Comparison of ENCODE assay signal across 1 cellular context in genomic region chr7:72805526-72806494, GRCh38.
TF ChIP-seq lines count a peak whose summit lies in the region.

No MANE protein-coding gene starts in this region.

TF ChIP-seq in HepG2, 621 proteins besides CTCF, POLR2A, EP300 and RAD21 (continued from another document):
- TF ChIP-seq ZNF704 (CRISPR knock-in tag; IDR thresholded peaks at IDR 0.05; ENCODE audit: borderline replicate concordance) (no peak), ETV6 (CRISPR knock-in tag; conservative IDR thresholded peaks at IDR 0.05) (no peak), MEF2D (CRISPR knock-in tag; IDR thresholded peaks at IDR 0.05) (no peak), CHD2 (IDR thresholded peaks at IDR 0.05; ENCODE audit: low read depth, low read length) (no peak), ATM (IDR thresholded peaks at IDR 0.05; ENCODE audit: borderline replicate concordance) (no peak), TRAFD1 (CRISPR knock-in tag; IDR thresholded peaks at IDR 0.05; ENCODE audit: borderline replicate concordance) (no peak), ZHX2 (IDR thresholded peaks at IDR 0.05; ENCODE audit: low read depth) (no peak), ZHX2 (CRISPR knock-in tag; IDR thresholded peaks at IDR 0.05; ENCODE audit: borderline replicate concordance) (no peak), IKZF4 (CRISPR knock-in tag; IDR thresholded peaks at IDR 0.05; ENCODE audit: borderline replicate concordance, low read depth, not compliant biosample characterization) (no peak), NFYB (CRISPR knock-in tag; IDR thresholded peaks at IDR 0.05) (no peak)
TF ChIP-seq in HepG2: peak in this region for 0.
